Comparison of ENCODE assay signal across 28 cellular contexts in the genomic region with DNA sequence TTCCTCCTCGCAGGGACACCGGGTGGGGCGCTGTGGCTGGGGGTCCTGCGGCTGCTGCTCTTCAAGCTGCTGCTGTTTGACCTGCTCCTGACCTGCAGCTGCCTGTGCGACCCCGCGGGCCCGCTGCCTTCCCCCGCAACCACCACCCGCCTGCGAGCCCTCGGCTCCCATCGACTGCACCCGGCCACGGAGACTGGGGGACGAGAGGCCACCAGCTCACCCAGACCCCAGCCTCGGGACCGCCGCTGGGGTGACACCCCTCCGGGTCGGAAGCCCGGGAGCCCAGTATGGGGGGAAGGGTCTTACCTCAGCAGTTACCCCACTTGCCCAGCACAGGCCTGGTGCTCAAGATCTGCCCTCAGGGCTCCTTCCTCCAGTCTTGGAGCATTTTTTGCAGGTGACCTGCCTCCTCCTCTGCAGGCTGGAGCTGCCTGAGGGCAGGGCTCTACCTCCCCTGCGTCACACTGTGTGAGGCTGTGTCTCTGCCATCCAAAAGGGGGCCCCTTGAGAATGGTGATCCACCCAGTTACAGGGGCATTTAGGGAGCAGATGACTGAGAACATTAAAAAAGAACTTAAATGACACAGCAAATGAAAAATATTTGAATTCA. TPM values are rescaled to one million over a fixed set of nuclear protein-coding genes. Genes with fewer than 3 reads are reported as not detected.
DNase-seq lines count a peak whose midpoint lies in the region; ATAC-seq, FAIRE-seq and TF ChIP-seq lines count a peak whose summit lies in the region.
"Had no signal": no experiment of that assay in that cellular context is flagged by ENCODE, and none has a peak within 500 bp of the region (broad histone marks: within the 10 kb centered on the region; RNA-seq: fewer than 3 reads in every experiment).

No MANE protein-coding gene starts in this region.

- peak overlapping the region in 1 of 2 experiments; percentile 65; a peak in 2 of 4 replicates for H3K9ac ChIP-seq in K562 (ENCODE audit: insufficient read depth in 1 of 2, low read depth in 2 of 2, low read length in 2 of 2)

- H3K27ac ChIP-seq in CD4-positive, alpha-beta memory T cell (ENCODE audit: low read depth, low read length): no peak overlapping the region
- H3K27ac ChIP-seq in GM23338 (ENCODE audit: low read depth) (no peak overlapping the region), K562 (ENCODE audit: extremely low read depth, low read depth, low read length) (no peak overlapping the region)
- no peak overlapping the region for H3K27ac ChIP-seq in naive thymus-derived CD4-positive, alpha-beta T cell (ENCODE audit: low read depth, low read length)
- H3K27ac ChIP-seq: SJCRH30 had no signal

- H3K4me3 ChIP-seq in CD4-positive, alpha-beta memory T cell (ENCODE audit: low read length in 2 of 2): no peak overlapping the region
- H3K4me3 ChIP-seq in GM23338: peak overlapping the region; percentile 39
- no peak overlapping the region for H3K4me3 ChIP-seq in K562
- no peak overlapping the region for H3K4me3 ChIP-seq in naive thymus-derived CD4-positive, alpha-beta T cell (ENCODE audit: low read length)
- H3K4me3 ChIP-seq: dorsolateral prefrontal cortex, SJCRH30 had no signal

- H3K9me1 ChIP-seq in K562 (ENCODE audit: control insufficient read depth, insufficient read depth, low read length): no peaks in the 10 kb centered on the region

- H3K4me1 Mint-ChIP-seq in CD4-positive, alpha-beta memory T cell: peaks cover 8 to 22% (median 14%) of the 10 kb centered on the region in 4 donors
- peaks cover 13% of the 10 kb centered on the region for H3K4me1 Mint-ChIP-seq in GM23338
- H3K4me1 Mint-ChIP-seq in naive thymus-derived CD4-positive, alpha-beta T cell: peaks cover 9 to 17% (median 13%) of the 10 kb centered on the region in 7 donors

- CTCF ChIA-PET in CD4-positive, alpha-beta memory T cell (lab: Charles Lee; ENCODE audit: partially characterized antibody): no interaction called here
- CTCF ChIA-PET in K562 (lab: Yijun Ruan, JAX; ENCODE audit: low intra/inter-chr PET ratio): no interaction called here
- CTCF ChIA-PET in naive thymus-derived CD4-positive, alpha-beta T cell (lab: Charles Lee): no interaction called here

- no peaks in the 10 kb centered on the region for H3K36me3 ChIP-seq in CD4-positive, alpha-beta memory T cell (ENCODE audit: insufficient read depth, low read length)
- H3K36me3 ChIP-seq in GM23338 (ENCODE audit: insufficient read depth) (no peaks in the 10 kb centered on the region), K562 (ENCODE audit: control insufficient read depth, insufficient read depth, low read length) (no peaks in the 10 kb centered on the region)
- no peaks in the 10 kb centered on the region for H3K36me3 ChIP-seq in naive thymus-derived CD4-positive, alpha-beta T cell (ENCODE audit: control insufficient read depth in 2 of 3, insufficient read depth in 3 of 3, low read length in 3 of 3)
- H3K36me3 ChIP-seq: SJCRH30 had no signal

- intact Hi-C loops in CD4-positive, alpha-beta memory T cell (cut with micrococcal nuclease): loop anchor here (5.0 kb wide), 1 partner anchor 37 kb away; the partner anchor contains the start of gene GNMT
- intact Hi-C loops in K562 (cut with micrococcal nuclease): no loop called here
- intact Hi-C loops in naive thymus-derived CD4-positive, alpha-beta T cell (cut with micrococcal nuclease): loop anchor here in 1 of 2 donors (5.0 kb wide), 3 partner anchors 33 to 502 kb away; partner anchors contain the start of gene ABCC10

- peak overlapping the region; percentile 98 for H2AFZ ChIP-seq in GM23338
- H2AFZ ChIP-seq in K562 (ENCODE audit: low read depth, low read length): peak overlapping the region; percentile 37; the same call in 1 of the 2 replicates

- no peak for TF ChIP-seq EP300 in K562 (IDR thresholded peaks at IDR 0.05; ENCODE audit: low read length)

- no peaks in the 10 kb centered on the region for H3K9me2 ChIP-seq in GM23338 (ENCODE audit: insufficient read depth)

- H4K20me1 ChIP-seq in GM23338 (replicated peaks; ENCODE audit: insufficient read depth) (no peaks in the 10 kb centered on the region), K562 (replicated peaks; ENCODE audit: control insufficient read depth, insufficient read depth, low read length) (no peaks in the 10 kb centered on the region)

- H3F3A ChIP-seq in GM23338 (replicated peaks; ENCODE audit: low read depth): peaks cover 26% of the 10 kb centered on the region

- no peaks in the 10 kb centered on the region for H3K27me3 Mint-ChIP-seq in CD4-positive, alpha-beta memory T cell
- peaks cover 11% of the 10 kb centered on the region for H3K27me3 Mint-ChIP-seq in GM23338 (ENCODE audit: insufficient read depth, low read depth, poor library complexity)
- H3K27me3 Mint-ChIP-seq in naive thymus-derived CD4-positive, alpha-beta T cell: peaks cover 0 to 4% (median 0%) of the 10 kb centered on the region in 5 donors
- H3K27me3 Mint-ChIP-seq: activated naive CD4-positive, alpha-beta T cell treated with anti-CD3 and anti-CD28 coated beads, Interleukin-2, amount 50 U/mL, for 24 hours; stimulated activated naive B cell treated with anti-CD40 and anti-IgM and Interleukin-4, amounts not matched to agents 10 μg/mL and 1 μg/mL and 100 μg/mL, for 72 hours had no signal

- ATAC-seq in GM23338: peak; percentile 9
- no peak for ATAC-seq in K562
- ATAC-seq in naive thymus-derived CD4-positive, alpha-beta T cell: no peak
- ATAC-seq: left colon; stimulated activated naive B cell treated with anti-CD40 and anti-IgM and Interleukin-4, amounts not matched to agents 10 μg/mL and 1 μg/mL and 100 μg/mL, for 72 hours had no signal

- H3K9me3 ChIP-seq in CD4-positive, alpha-beta memory T cell (ENCODE audit: control insufficient read depth in 1 of 2, low read length in 2 of 2): no peaks in the 10 kb centered on the region
- H3K9me3 ChIP-seq in K562 (replicated peaks; ENCODE audit: control insufficient read depth, insufficient read depth, low read depth, low read length): no peaks in the 10 kb centered on the region
- H3K9me3 ChIP-seq in naive thymus-derived CD4-positive, alpha-beta T cell (ENCODE audit: control insufficient read depth in 2 of 3, low read length in 3 of 3): no peaks in the 10 kb centered on the region
- H3K9me3 ChIP-seq: SJCRH30 had no signal

- H3K27ac Mint-ChIP-seq in CD4-positive, alpha-beta memory T cell: peak overlapping the region in 4 of 7 donors; percentile 24 to 37 (median 30)
- H3K27ac Mint-ChIP-seq in GM23338: no peak overlapping the region
- H3K27ac Mint-ChIP-seq in naive thymus-derived CD4-positive, alpha-beta T cell: peak overlapping the region in 6 of 9 donors; percentile 45 to 99 (median 62)
- H3K27ac Mint-ChIP-seq: activated naive CD4-positive, alpha-beta T cell treated with anti-CD3 and anti-CD28 coated beads, Interleukin-2, amount 50 U/mL, for 24 hours; activated T-helper 1 cell treated with anti-CD3 and anti-CD28 coated beads, Interleukin-12 subunit alpha, Interleukin-12 subunit beta, Interleukin-2, Interleukin-4 antibody, amounts not matched to agents 30 ng/mL and 10 ng/mL and 1 ng/mL, durations not matched to agents 14 hours and 24 hours and 36 hours; HFFc6; stimulated activated naive B cell treated with anti-CD40 and anti-IgM and Interleukin-4, amounts not matched to agents 10 μg/mL and 1 μg/mL and 100 μg/mL, for 72 hours had no signal

- no peak for DNase-seq in CD4-positive, alpha-beta memory T cell
- DNase-seq in GM23338 (ENCODE audit: low spot score) (peak; percentile 58), K562 (ENCODE audit: extremely low read depth in 1 of 4, low spot score in 3 of 4) (no peak), HK-2 (ENCODE audit: unreplicated experiment) (no peak), DMS 273 (lab: John Stamatoyannopoulos, UW; ENCODE audit: unreplicated experiment) (no peak), T-helper 1 cell (no peak)
- no peak for DNase-seq in naive thymus-derived CD4-positive, alpha-beta T cell
- DNase-seq: central memory CD4-positive, alpha-beta T cell; DMS 273 treated with DMSO at 0.1 percent for 48 hours; dorsolateral prefrontal cortex; HFFc6; left colon; NCI-H1694; NCI-H2171; NCI-H524 treated with DMSO at 0.1 percent for 48 hours; SJCRH30; small intestine; stimulated activated naive B cell treated with anti-CD40 and anti-IgM and Interleukin-4, amounts not matched to agents 10 μg/mL and 1 μg/mL and 100 μg/mL, for 72 hours had no signal

- H3K4me2 ChIP-seq in GM23338 (peak overlapping the region; percentile 55; the same call in 1 of the 2 replicates), K562 (ENCODE audit: insufficient read depth, low read length) (no peak overlapping the region)

- H3K9me3 Mint-ChIP-seq in CD4-positive, alpha-beta memory T cell: no peaks in the 10 kb centered on the region
- H3K9me3 Mint-ChIP-seq in GM23338: no peaks in the 10 kb centered on the region; the same call in 2 of the 3 replicates
- no peaks in the 10 kb centered on the region for H3K9me3 Mint-ChIP-seq in naive thymus-derived CD4-positive, alpha-beta T cell
- H3K9me3 Mint-ChIP-seq: activated naive CD4-positive, alpha-beta T cell treated with anti-CD3 and anti-CD28 coated beads, Interleukin-2, amount 50 U/mL, for 24 hours; activated T-helper 1 cell treated with anti-CD3 and anti-CD28 coated beads, Interleukin-12 subunit alpha, Interleukin-12 subunit beta, Interleukin-2, Interleukin-4 antibody, amounts not matched to agents 30 ng/mL and 10 ng/mL and 1 ng/mL, durations not matched to agents 14 hours and 24 hours and 36 hours; HFFc6 had no signal

- POLR2A ChIA-PET in CD4-positive, alpha-beta memory T cell (lab: Charles Lee; ENCODE audit: partially characterized antibody): no interaction called here
- POLR2A ChIA-PET in K562 (lab: Yijun Ruan, JAX): interaction anchor here (0.7 to 2.2 kb wide), 2 partner anchors 10 to 232 kb away, joined by 3 to 5 read pairs; no protein-coding TSS in a partner anchor
- POLR2A ChIA-PET in naive thymus-derived CD4-positive, alpha-beta T cell (lab: Charles Lee): interaction anchor here (0.6 kb wide), 1 partner anchor 115 kb away, joined by 3 read pairs; no protein-coding TSS in a partner anchor

- no peak for TF ChIP-seq POLR2A in K562 (conservative IDR thresholded peaks at IDR 0.05)

- no peaks in the 10 kb centered on the region for H3K27me3 ChIP-seq in CD4-positive, alpha-beta memory T cell (ENCODE audit: insufficient read depth, low read length)
- H3K27me3 ChIP-seq in GM23338 (ENCODE audit: insufficient read depth) (no peaks in the 10 kb centered on the region), K562 (ENCODE audit: control insufficient read depth in 2 of 2, insufficient read depth in 2 of 2, low read length in 2 of 2) (no peaks in the 10 kb centered on the region)
- no peaks in the 10 kb centered on the region for H3K27me3 ChIP-seq in naive thymus-derived CD4-positive, alpha-beta T cell (ENCODE audit: control insufficient read depth in 2 of 2, insufficient read depth in 2 of 2, low read length in 2 of 2)
- H3K27me3 ChIP-seq: dorsolateral prefrontal cortex had no signal

- H3K4me3 Mint-ChIP-seq in CD4-positive, alpha-beta memory T cell: peak overlapping the region in 1 of 8 donors; percentile 39
- no peak overlapping the region; the same call in 2 of the 3 replicates for H3K4me3 Mint-ChIP-seq in GM23338
- no peak overlapping the region for H3K4me3 Mint-ChIP-seq in naive thymus-derived CD4-positive, alpha-beta T cell
- H3K4me3 Mint-ChIP-seq: activated naive CD4-positive, alpha-beta T cell treated with anti-CD3 and anti-CD28 coated beads, Interleukin-2, amount 50 U/mL, for 24 hours; activated T-helper 1 cell treated with anti-CD3 and anti-CD28 coated beads, Interleukin-12 subunit alpha, Interleukin-12 subunit beta, Interleukin-2, Interleukin-4 antibody, amounts not matched to agents 30 ng/mL and 10 ng/mL and 1 ng/mL, durations not matched to agents 14 hours and 24 hours and 36 hours; HFFc6; stimulated activated naive B cell treated with anti-CD40 and anti-IgM and Interleukin-4, amounts not matched to agents 10 μg/mL and 1 μg/mL and 100 μg/mL, for 72 hours had no signal

- in situ Hi-C loops in K562 (cut with MboI): no loop called here

- no peak for TF ChIP-seq RAD21 in K562 (CRISPR knock-in tag; conservative IDR thresholded peaks at IDR 0.05 in 1 of 2, IDR thresholded peaks at IDR 0.05 in 1 of 2)

- H3K4me1 ChIP-seq in CD4-positive, alpha-beta memory T cell (ENCODE audit: insufficient read depth, low read length): peaks cover 12% of the 10 kb centered on the region
- H3K4me1 ChIP-seq in GM23338 (ENCODE audit: insufficient read depth): peaks cover 17% of the 10 kb centered on the region
- peaks cover 19 to 27% of the 10 kb centered on the region in 2 experiments; a peak in 4 of 5 replicates for H3K4me1 ChIP-seq in K562 (replicated peaks in 1 of 2; ENCODE audit: control insufficient read depth in 2 of 2, insufficient read depth in 2 of 2, low read length in 2 of 2)
- peaks cover 5 to 8% of the 10 kb centered on the region in 2 donors for H3K4me1 ChIP-seq in naive thymus-derived CD4-positive, alpha-beta T cell (ENCODE audit: control insufficient read depth in 2 of 2, insufficient read depth in 2 of 2, low read length in 2 of 2)
- H3K4me1 ChIP-seq: SJCRH30 had no signal

- FAIRE-seq in K562 (lab: Jason Lieb, UNC): no peak
- FAIRE-seq: endothelial cell of umbilical vein, G401.6, small intestine had no signal

- H3K36me3 Mint-ChIP-seq in CD4-positive, alpha-beta memory T cell: peaks cover 0 to 13% of the 10 kb centered on the region in 2 donors
- peaks cover 3% of the 10 kb centered on the region; the same call in 2 of the 3 replicates for H3K36me3 Mint-ChIP-seq in GM23338 (ENCODE audit: low read depth)
- peaks cover 0 to 5% (median 2%) of the 10 kb centered on the region in 5 donors for H3K36me3 Mint-ChIP-seq in naive thymus-derived CD4-positive, alpha-beta T cell

- WGBS in K562 (ENCODE audit: insufficient coverage, low coverage, missing lambda C conversion rate): 86% methylated on average over 22 of the region's 23 CpGs

- TF ChIP-seq CTCF in GM23338 (conservative IDR thresholded peaks at IDR 0.05; ENCODE audit: low read depth in 2 of 2) (peak in 1 of 2 experiments; percentile 37; a peak in 2 of 4 replicates), K562 (IDR thresholded peaks at IDR 0.05 in 2 of 3, conservative IDR thresholded peaks at IDR 0.05 in 1 of 3; ENCODE audit: insufficient read depth in 2 of 3, low read depth in 1 of 3, low read length in 3 of 3) (no peak)

- BruUV-seq in K562 (replicated peaks; lab: Mats Ljungman, UMichigan): no TSS peak

- H3K79me2 ChIP-seq in GM23338 (replicated peaks; ENCODE audit: insufficient read depth) (peaks cover 3% of the 10 kb centered on the region), K562 (ENCODE audit: control insufficient read depth, insufficient read depth, low read length) (peaks cover 8% of the 10 kb centered on the region)

RNA-seq across cellular contexts. Expression of gene CNPY3, which starts 3.9 kb away (rescaled TPM):
- 10 to 100 TPM; 83.4 to 86.7 TPM for total RNA-seq in CD4-positive, alpha-beta memory T cell
- polyA plus RNA-seq in CD4-positive, alpha-beta memory T cell: 10 to 100 TPM; 92.7 to 95.8 TPM
- 66.3 and 67.0 TPM in 2 replicates for total RNA-seq in GM23338 (2014; rRNA removed; shearing (Covaris generic))
- 68.5 and 74.5 TPM in 2 replicates for polyA plus RNA-seq in GM23338 (2016; fragmentation: Nextera tagmentation; extraction: Ambion mirVana)
- total RNA-seq in K562 (2011; cell fraction: chromatin; rRNA removed; ENCODE audit: low replicate concordance): 18.3 and 44.9 TPM in 2 replicates
- 45.9 and 49.0 TPM in 2 replicates for total RNA-seq in K562 (2011; cell fraction: nucleolus; rRNA removed)
- 33.3 and 38.0 TPM in 2 replicates for total RNA-seq in K562 (2011; cell fraction: nucleoplasm; rRNA removed)
- 20.0 and 26.6 TPM in 2 replicates for total RNA-seq in K562 (2014; rRNA removed)
- 11.5 and 15.0 TPM in 2 replicates for total RNA-seq in K562 (2014; rRNA removed; fragmentation: Illumina TruSeq; extraction: Trizol)
- 23.5 and 24.6 TPM in 2 replicates for total RNA-seq in K562 (2015; rRNA removed; fragmentation: Illumina TruSeq; extraction: Trizol)
- total RNA-seq in K562 (2021): 32.4 and 32.8 TPM in 2 replicates
- 21.0 and 21.2 TPM in 2 replicates for polyA plus RNA-seq in K562 (2011; rRNA removed)
- 21.0 and 26.7 TPM in 2 replicates for polyA plus RNA-seq in K562 (2011; cell fraction: cytosol; rRNA removed)
- 19.2 and 25.6 TPM in 2 replicates for polyA plus RNA-seq in K562 (2011; cell fraction: nucleus; rRNA removed)
- polyA plus RNA-seq in K562 (2012): 29.2 and 58.6 TPM in 2 replicates
- polyA plus RNA-seq in K562 (2014; fragmentation: Illumina TruSeq; extraction: Trizol): 34.4 and 37.4 TPM in 2 replicates
- polyA plus RNA-seq in K562 (2014; fragmentation: Nextera tagmentation; extraction: Ambion mirVana): 1 to 10 TPM; 2.4 to 3.9 TPM
- polyA plus RNA-seq in K562 (2014; rRNA removed): 27.0 and 30.5 TPM in 2 replicates
- polyA minus RNA-seq in K562 (2011; rRNA and poly(A)+ RNA removed): 19.4 and 24.5 TPM in 2 replicates
- 10.2 and 11.7 TPM in 2 replicates for polyA minus RNA-seq in K562 (2011; cell fraction: cytosol; rRNA and poly(A)+ RNA removed)
- polyA minus RNA-seq in K562 (2011; cell fraction: nucleus; rRNA and poly(A)+ RNA removed): 5.1 and 7.9 TPM in 2 replicates
- total RNA-seq in naive thymus-derived CD4-positive, alpha-beta T cell: 10 to 100 TPM; 58.6 to 98.9 (median 87.4) TPM
- 100 to 1,000 TPM in 1 of 2 donors, 10 to 100 TPM in 1; 92.7 to 134 TPM for polyA plus RNA-seq in naive thymus-derived CD4-positive, alpha-beta T cell

RNA-seq across cellular contexts. Expression of gene PTCRA, which starts 9.5 kb away (rescaled TPM):
- total RNA-seq in CD4-positive, alpha-beta memory T cell: not detected
- not detected for polyA plus RNA-seq in CD4-positive, alpha-beta memory T cell
- total RNA-seq in GM23338 (2014; rRNA removed; shearing (Covaris generic)): not detected in 2 replicates
- polyA plus RNA-seq in GM23338 (2016; fragmentation: Nextera tagmentation; extraction: Ambion mirVana): 0.30 TPM in 1 of 2 replicates, not detected in the other
- total RNA-seq in K562 (2011; cell fraction: chromatin; rRNA removed; ENCODE audit: low replicate concordance): not detected in 2 replicates
- not detected in 2 replicates for total RNA-seq in K562 (2011; cell fraction: nucleolus; rRNA removed)
- not detected in 2 replicates for total RNA-seq in K562 (2011; cell fraction: nucleoplasm; rRNA removed)
- not detected in 2 replicates for total RNA-seq in K562 (2014; rRNA removed)
- total RNA-seq in K562 (2014; rRNA removed; fragmentation: Illumina TruSeq; extraction: Trizol): not detected in 2 replicates
- total RNA-seq in K562 (2015; rRNA removed; fragmentation: Illumina TruSeq; extraction: Trizol): not detected in 2 replicates
- not detected in 2 replicates for total RNA-seq in K562 (2021)
- polyA plus RNA-seq in K562 (2011; rRNA removed): 0.22 TPM in 1 of 2 replicates, not detected in the other
- 0.09 TPM in 1 of 2 replicates, not detected in the other for polyA plus RNA-seq in K562 (2011; cell fraction: cytosol; rRNA removed)
- 0.17 and 0.38 TPM in 2 replicates for polyA plus RNA-seq in K562 (2011; cell fraction: nucleus; rRNA removed)
- polyA plus RNA-seq in K562 (2012): 0.14 TPM in 1 of 2 replicates, not detected in the other
- polyA plus RNA-seq in K562 (2014; fragmentation: Illumina TruSeq; extraction: Trizol): not detected in 2 replicates
- not detected for polyA plus RNA-seq in K562 (2014; fragmentation: Nextera tagmentation; extraction: Ambion mirVana)
- 0.21 TPM in 1 of 2 replicates, not detected in the other for polyA plus RNA-seq in K562 (2014; rRNA removed)
- polyA minus RNA-seq in K562 (2011; rRNA and poly(A)+ RNA removed): not detected in 2 replicates
- polyA minus RNA-seq in K562 (2011; cell fraction: cytosol; rRNA and poly(A)+ RNA removed): not detected in 2 replicates
- polyA minus RNA-seq in K562 (2011; cell fraction: nucleus; rRNA and poly(A)+ RNA removed): not detected in 2 replicates
- total RNA-seq in naive thymus-derived CD4-positive, alpha-beta T cell: under 1 TPM in 2 of 5 experiments, not detected in 3; 0.56 to 0.93 TPM
- not detected for polyA plus RNA-seq in naive thymus-derived CD4-positive, alpha-beta T cell
- total RNA-seq: activated T-helper 1 cell treated with anti-CD3 and anti-CD28 coated beads, Interleukin-12 subunit alpha, Interleukin-12 subunit beta, Interleukin-2, Interleukin-4 antibody, amounts not matched to agents 30 ng/mL and 10 ng/mL and 1 ng/mL, durations not matched to agents 14 hours and 24 hours and 36 hours; endothelial cell of umbilical vein; glomerular endothelial cell; HFFc6; HT-29; left colon; LHCN-M2; myocyte; renal cortical epithelial cell; SJCRH30; T-helper 1 cell treated with Interleukin-12 subunit alpha and Interleukin-12 subunit beta and Interleukin-4 antibody, amounts not matched to agents 30 ng/mL and 1 ng/mL, for 36 hours had no signal
- polyA plus RNA-seq: endothelial cell of umbilical vein, small intestine had no signal

RNA-seq across cellular contexts. Expression of gene GNMT, which starts 35.2 kb away (rescaled TPM):
- total RNA-seq in CD4-positive, alpha-beta memory T cell: 1 to 10 TPM; 1.1 to 1.2 TPM
- polyA plus RNA-seq in CD4-positive, alpha-beta memory T cell: under 1 TPM in 1 of 2 donors, not detected in 1; 0.36 TPM
- not detected in 2 replicates for total RNA-seq in GM23338 (2014; rRNA removed; shearing (Covaris generic))
- polyA plus RNA-seq in GM23338 (2016; fragmentation: Nextera tagmentation; extraction: Ambion mirVana): 0.52 and 2.5 TPM in 2 replicates
- 0.39 and 0.69 TPM in 2 replicates for total RNA-seq in K562 (2011; cell fraction: chromatin; rRNA removed; ENCODE audit: low replicate concordance)
- not detected in 2 replicates for total RNA-seq in K562 (2011; cell fraction: nucleolus; rRNA removed)
- 0.37 TPM in 1 of 2 replicates, not detected in the other for total RNA-seq in K562 (2011; cell fraction: nucleoplasm; rRNA removed)
- total RNA-seq in K562 (2014; rRNA removed): not detected in 2 replicates
- not detected in 2 replicates for total RNA-seq in K562 (2014; rRNA removed; fragmentation: Illumina TruSeq; extraction: Trizol)
- total RNA-seq in K562 (2015; rRNA removed; fragmentation: Illumina TruSeq; extraction: Trizol): not detected in 2 replicates
- 0.18 and 0.29 TPM in 2 replicates for total RNA-seq in K562 (2021)
- 0.11 and 0.19 TPM in 2 replicates for polyA plus RNA-seq in K562 (2011; rRNA removed)
- 0.09 and 0.22 TPM in 2 replicates for polyA plus RNA-seq in K562 (2011; cell fraction: cytosol; rRNA removed)
- polyA plus RNA-seq in K562 (2011; cell fraction: nucleus; rRNA removed): 0.39 and 0.53 TPM in 2 replicates
- polyA plus RNA-seq in K562 (2012): 0.14 and 0.51 TPM in 2 replicates
- 0.15 TPM in 1 of 2 replicates, not detected in the other for polyA plus RNA-seq in K562 (2014; fragmentation: Illumina TruSeq; extraction: Trizol)
- not detected for polyA plus RNA-seq in K562 (2014; fragmentation: Nextera tagmentation; extraction: Ambion mirVana)
- polyA plus RNA-seq in K562 (2014; rRNA removed): not detected in 2 replicates
- polyA minus RNA-seq in K562 (2011; rRNA and poly(A)+ RNA removed): not detected in 2 replicates
- not detected in 2 replicates for polyA minus RNA-seq in K562 (2011; cell fraction: cytosol; rRNA and poly(A)+ RNA removed)
- not detected in 2 replicates for polyA minus RNA-seq in K562 (2011; cell fraction: nucleus; rRNA and poly(A)+ RNA removed)
- 1 to 10 TPM in 3 of 5 experiments, under 1 TPM in 2; 0.95 to 2.6 (median 1.1) TPM for total RNA-seq in naive thymus-derived CD4-positive, alpha-beta T cell
- not detected for polyA plus RNA-seq in naive thymus-derived CD4-positive, alpha-beta T cell
- total RNA-seq: glomerular endothelial cell, HT-29, LHCN-M2, myocyte, SJCRH30 had no signal

RNA-seq across cellular contexts. Expression of gene RPL7L1, which starts 45.9 kb away (rescaled TPM):
- total RNA-seq in CD4-positive, alpha-beta memory T cell: 10 to 100 TPM; 89.2 to 89.8 TPM
- polyA plus RNA-seq in CD4-positive, alpha-beta memory T cell: 10 to 100 TPM; 39.6 to 82.2 TPM
- total RNA-seq in GM23338 (2014; rRNA removed; shearing (Covaris generic)): 109 and 124 TPM in 2 replicates
- polyA plus RNA-seq in GM23338 (2016; fragmentation: Nextera tagmentation; extraction: Ambion mirVana) (82.1 and 86.9 TPM in 2 replicates), K562 (2011; rRNA removed) (104 and 152 TPM in 2 replicates), K562 (2014; fragmentation: Illumina TruSeq; extraction: Trizol) (216 and 255 TPM in 2 replicates), K562 (2014; fragmentation: Nextera tagmentation; extraction: Ambion mirVana) (100 to 1,000 TPM; 164 to 176 TPM), K562 (2014; rRNA removed) (135 and 153 TPM in 2 replicates)
- 235 and 251 TPM in 2 replicates for total RNA-seq in K562 (2011; cell fraction: chromatin; rRNA removed; ENCODE audit: low replicate concordance)
- total RNA-seq in K562 (2011; cell fraction: nucleolus; rRNA removed): 149 and 170 TPM in 2 replicates
- 209 and 275 TPM in 2 replicates for total RNA-seq in K562 (2011; cell fraction: nucleoplasm; rRNA removed)
- total RNA-seq in K562 (2014; rRNA removed) (129 and 147 TPM in 2 replicates), K562 (2014; rRNA removed; fragmentation: Illumina TruSeq; extraction: Trizol) (259 and 281 TPM in 2 replicates), K562 (2015; rRNA removed; fragmentation: Illumina TruSeq; extraction: Trizol) (211 and 222 TPM in 2 replicates), K562 (2021) (146 and 150 TPM in 2 replicates)
- polyA plus RNA-seq in K562 (2011; cell fraction: cytosol; rRNA removed): 92.1 and 114 TPM in 2 replicates
- 40.3 and 46.9 TPM in 2 replicates for polyA plus RNA-seq in K562 (2011; cell fraction: nucleus; rRNA removed)
- polyA plus RNA-seq in K562 (2012): 124 and 126 TPM in 2 replicates
- 137 and 140 TPM in 2 replicates for polyA minus RNA-seq in K562 (2011; rRNA and poly(A)+ RNA removed)
- polyA minus RNA-seq in K562 (2011; cell fraction: cytosol; rRNA and poly(A)+ RNA removed): 62.1 and 66.6 TPM in 2 replicates
- polyA minus RNA-seq in K562 (2011; cell fraction: nucleus; rRNA and poly(A)+ RNA removed): 46.2 and 76.3 TPM in 2 replicates
- 10 to 100 TPM; 65.6 to 91.7 (median 78.1) TPM for total RNA-seq in naive thymus-derived CD4-positive, alpha-beta T cell
- polyA plus RNA-seq in naive thymus-derived CD4-positive, alpha-beta T cell: 10 to 100 TPM; 71.4 to 90.7 TPM

RNA-seq across cellular contexts. Expression of gene PEX6, which starts 53.6 kb away (rescaled TPM):
- 10 to 100 TPM; 38.9 to 40.5 TPM for total RNA-seq in CD4-positive, alpha-beta memory T cell
- 10 to 100 TPM; 14.5 TPM for polyA plus RNA-seq in CD4-positive, alpha-beta memory T cell
- 24.8 and 25.1 TPM in 2 replicates for total RNA-seq in GM23338 (2014; rRNA removed; shearing (Covaris generic))
- polyA plus RNA-seq in GM23338 (2016; fragmentation: Nextera tagmentation; extraction: Ambion mirVana) (5.2 and 6.5 TPM in 2 replicates), K562 (2011; rRNA removed) (6.4 and 10.9 TPM in 2 replicates), K562 (2014; fragmentation: Illumina TruSeq; extraction: Trizol) (9.6 and 10.6 TPM in 2 replicates), K562 (2014; fragmentation: Nextera tagmentation; extraction: Ambion mirVana) (under 1 TPM; 0.17 to 0.77 TPM), K562 (2014; rRNA removed) (12.3 and 14.1 TPM in 2 replicates)
- total RNA-seq in K562 (2011; cell fraction: chromatin; rRNA removed; ENCODE audit: low replicate concordance): 12.3 and 36.3 TPM in 2 replicates
- 37.1 and 40.0 TPM in 2 replicates for total RNA-seq in K562 (2011; cell fraction: nucleolus; rRNA removed)
- total RNA-seq in K562 (2011; cell fraction: nucleoplasm; rRNA removed): 16.3 and 18.7 TPM in 2 replicates
- total RNA-seq in K562 (2014; rRNA removed) (17.0 and 26.9 TPM in 2 replicates), K562 (2014; rRNA removed; fragmentation: Illumina TruSeq; extraction: Trizol) (3.4 and 5.7 TPM in 2 replicates), K562 (2015; rRNA removed; fragmentation: Illumina TruSeq; extraction: Trizol) (6.9 and 8.0 TPM in 2 replicates), K562 (2021) (20.8 and 24.3 TPM in 2 replicates)
- 7.1 and 11.8 TPM in 2 replicates for polyA plus RNA-seq in K562 (2011; cell fraction: cytosol; rRNA removed)
- polyA plus RNA-seq in K562 (2011; cell fraction: nucleus; rRNA removed): 39.8 and 55.5 TPM in 2 replicates
- 17.7 and 44.6 TPM in 2 replicates for polyA plus RNA-seq in K562 (2012)
- polyA minus RNA-seq in K562 (2011; rRNA and poly(A)+ RNA removed): 5.5 and 6.9 TPM in 2 replicates
- 8.5 and 10.8 TPM in 2 replicates for polyA minus RNA-seq in K562 (2011; cell fraction: cytosol; rRNA and poly(A)+ RNA removed)
- 10.7 and 12.7 TPM in 2 replicates for polyA minus RNA-seq in K562 (2011; cell fraction: nucleus; rRNA and poly(A)+ RNA removed)
- 10 to 100 TPM; 14.1 to 42.3 (median 28.0) TPM for total RNA-seq in naive thymus-derived CD4-positive, alpha-beta T cell
- 10 to 100 TPM; 21.2 to 24.6 TPM for polyA plus RNA-seq in naive thymus-derived CD4-positive, alpha-beta T cell
